In genomic region chr6:44245391-44245911, GRCh38 we compare ENCODE assay signal across 7 cellular contexts. TPM values are rescaled to one million over a fixed set of nuclear protein-coding genes. Genes with fewer than 3 reads are reported as not detected.
A peak's percentile ranks its signal among the peaks of the same experiment; 100 is the strongest.
DNase-seq lines count a peak whose midpoint lies in the region; ATAC-seq, FAIRE-seq and TF ChIP-seq lines count a peak whose summit lies in the region.

No MANE protein-coding gene starts in this region.

- H3K27ac ChIP-seq in HUES6 (ENCODE audit: low read depth, low read length) (no peak overlapping the region), kidney (ENCODE audit: low read depth in 2 of 2, low read length in 2 of 2) (peak overlapping the region; percentile 99 to 100), subcutaneous abdominal adipose tissue (ENCODE audit: low read depth, low read length) (peak overlapping the region; percentile 99)

- H3K9me3 ChIP-seq in HUES6 (ENCODE audit: control insufficient read depth, insufficient read depth, low read depth, low read length) (no peaks in the 10 kb centered on the region), adipocyte (ENCODE audit: control insufficient read depth, low read length) (no peaks in the 10 kb centered on the region), kidney (ENCODE audit: control insufficient read depth in 1 of 2, low read length in 2 of 2) (no peaks in the 10 kb centered on the region), subcutaneous abdominal adipose tissue (ENCODE audit: control insufficient read depth in 5 of 5, low read length in 5 of 5) (no peaks in the 10 kb centered on the region)

- no peak for FAIRE-seq in kidney (lab: Jason Lieb, UNC)

- H3K27me3 ChIP-seq in HUES6 (ENCODE audit: control insufficient read depth, insufficient read depth, low read length) (no peaks in the 10 kb centered on the region), adipocyte (replicated peaks; ENCODE audit: control insufficient read depth, insufficient read depth, low read length) (no peaks in the 10 kb centered on the region), subcutaneous abdominal adipose tissue (ENCODE audit: control insufficient read depth in 5 of 5, insufficient read depth in 4 of 5, low read length in 5 of 5) (no peaks in the 10 kb centered on the region)

- ATAC-seq in GM19467 (IDR thresholded peaks at IDR 0.05; ENCODE audit: unreplicated experiment) = no peak

- H3K36me3 ChIP-seq in HUES6 (ENCODE audit: control insufficient read depth, insufficient read depth, low read length) (peaks cover 34% of the 10 kb centered on the region), adipocyte (ENCODE audit: control insufficient read depth, insufficient read depth, low read length, severe bottlenecking) (peaks cover 19% of the 10 kb centered on the region), kidney (ENCODE audit: control insufficient read depth in 1 of 2, insufficient read depth in 2 of 2, low read length in 2 of 2) (peaks cover 3 to 19% of the 10 kb centered on the region in 2 donors), subcutaneous abdominal adipose tissue (ENCODE audit: control insufficient read depth in 5 of 5, insufficient read depth in 5 of 5, low read length in 5 of 5) (peaks cover 12 to 22% (median 21%) of the 10 kb centered on the region in 5 donors)

- DNase-seq in adipocyte (ENCODE audit: low read depth) = no peak
- no peak for DNase-seq in kidney
- no peak for DNase-seq in globus pallidus (ENCODE audit: low spot score)
- DNase-seq in DMS153 (lab: John Stamatoyannopoulos, UW) = no peak

- intact Hi-C loops in kidney (cut with DNase I) = no loop called here

- peaks cover 11% of the 10 kb centered on the region for H3K4me1 ChIP-seq in HUES6 (ENCODE audit: control insufficient read depth, insufficient read depth, low read length)
- H3K4me1 ChIP-seq in adipocyte (ENCODE audit: control insufficient read depth, insufficient read depth, low read length) = peaks cover 23% of the 10 kb centered on the region
- peaks cover 0 to 10% of the 10 kb centered on the region in 2 donors for H3K4me1 ChIP-seq in kidney (ENCODE audit: control insufficient read depth in 1 of 2, insufficient read depth in 1 of 2, low read depth in 1 of 2, low read length in 2 of 2)
- peaks cover 7 to 39% (median 30%) of the 10 kb centered on the region in 5 donors for H3K4me1 ChIP-seq in subcutaneous abdominal adipose tissue (ENCODE audit: control insufficient read depth in 5 of 5, insufficient read depth in 5 of 5, low read length in 5 of 5)

- H3K9ac ChIP-seq in HUES6 (ENCODE audit: low read length) (peak overlapping the region; percentile 67), adipocyte (ENCODE audit: low read length) (peak overlapping the region; percentile 100), kidney (ENCODE audit: low read length in 2 of 2) (peak overlapping the region; percentile 45 to 100), subcutaneous abdominal adipose tissue (ENCODE audit: low read length in 5 of 5) (peak overlapping the region in 3 of 5 donors; percentile 92 to 100 (median 100))

- H3K4me3 ChIP-seq in HUES6 (ENCODE audit: low read depth, low read length) (peak overlapping the region; percentile 94), adipocyte (ENCODE audit: low read length) (peak overlapping the region; percentile 100), kidney (ENCODE audit: low read length in 2 of 2) (peak overlapping the region in 1 of 2 donors; percentile 100), subcutaneous abdominal adipose tissue (ENCODE audit: low read depth in 1 of 5, low read length in 5 of 5) (peak overlapping the region in 4 of 5 donors; percentile 86 to 99 (median 98))

- no peak for TF ChIP-seq CTCF in kidney (IDR thresholded peaks at IDR 0.05; ENCODE audit: borderline replicate concordance, extremely low read depth, insufficient read depth)

RNA-seq across cellular contexts. Expression of gene HSP90AB1, which starts 1.4 kb away (rescaled TPM):
- 551 TPM for total RNA-seq in kidney
- 499 TPM for polyA plus RNA-seq in kidney (ENCODE audit: insufficient read depth, low read depth, low replicate concordance)

RNA-seq across cellular contexts. Expression of gene SLC35B2, which starts 11.9 kb away (rescaled TPM):
- total RNA-seq in kidney = 45.1 TPM
- 49.5 TPM for polyA plus RNA-seq in kidney (ENCODE audit: insufficient read depth, low read depth, low replicate concordance)

RNA-seq across cellular contexts. Expression of gene NFKBIE, which starts 19.9 kb away (rescaled TPM):
- 19.0 TPM for total RNA-seq in kidney
- 12.6 TPM for polyA plus RNA-seq in kidney (ENCODE audit: insufficient read depth, low read depth, low replicate concordance)

RNA-seq across cellular contexts. Expression of gene SLC29A1, which starts 22.1 kb away (rescaled TPM):
- total RNA-seq in kidney = 74.6 TPM
- 50.1 TPM for polyA plus RNA-seq in kidney (ENCODE audit: insufficient read depth, low read depth, low replicate concordance)

RNA-seq across cellular contexts. Expression of gene TMEM151B, which starts 24.8 kb away (rescaled TPM):
- total RNA-seq in kidney = not detected
- not detected for polyA plus RNA-seq in kidney (ENCODE audit: insufficient read depth, low read depth, low replicate concordance)
